8 cellular contexts compared by ENCODE assay signal in genomic region chr7:7569113-7569527, GRCh38.
A peak's percentile ranks its signal among the peaks of the same experiment; 100 is the strongest.
DNase-seq lines count a peak whose midpoint lies in the region; ATAC-seq and TF ChIP-seq lines count a peak whose summit lies in the region.

No MANE protein-coding gene starts in this region.

- H3K4me3 ChIP-seq in DOHH2 (ENCODE audit: low read length) = peak overlapping the region; percentile 84

- H3K9me2 ChIP-seq in DOHH2 (replicated peaks; ENCODE audit: control insufficient read depth, low read length) = no peaks in the 10 kb centered on the region

- H3K36me3 ChIP-seq in DOHH2 (ENCODE audit: control insufficient read depth, low read length) = peaks cover 52% of the 10 kb centered on the region

- ATAC-seq in HG03575 (IDR thresholded peaks at IDR 0.05; ENCODE audit: extremely low read depth, insufficient number of reproducible peaks, low FRiP score, unreplicated experiment) = peak; percentile 52

- intact Hi-C loops in posterior cingulate gyrus (cut with DNase I) = loop anchor here (5.0 to 10.0 kb wide), 2 partner anchors 73 to 384 kb away; partner anchors contain the start of genes C1GALT1 and UMAD1

- DNase-seq in GM20000 (ENCODE audit: low spot score) (peak; percentile 82), caudate nucleus (lab: John Stamatoyannopoulos, UW) (no peak), OCI-M2 (lab: John Stamatoyannopoulos, UW; ENCODE audit: unreplicated experiment) (no peak), posterior cingulate gyrus (no peak), SHP77 (lab: John Stamatoyannopoulos, UW) (no peak)
- no peak for DNase-seq in effector CD8-positive, alpha-beta T cell (lab: John Stamatoyannopoulos, UW)

- peaks cover 6% of the 10 kb centered on the region; the same call in 1 of the 2 replicates for H4K20me1 ChIP-seq in DOHH2 (ENCODE audit: control insufficient read depth, insufficient read depth, low read depth, low read length)

- TF ChIP-seq CTCF in DOHH2 (IDR thresholded peaks at IDR 0.05; ENCODE audit: low read depth, low read length, poor library complexity, severe bottlenecking) (no peak), GM20000 (IDR thresholded peaks at IDR 0.05; ENCODE audit: extremely low read depth, missing control alignments) (no peak)

- H3K27me3 ChIP-seq in DOHH2 (ENCODE audit: control insufficient read depth, low read length) = no peaks in the 10 kb centered on the region

- no peaks in the 10 kb centered on the region for H3K9me3 ChIP-seq in DOHH2 (ENCODE audit: control insufficient read depth, insufficient read depth, low read length)

- H3K27ac ChIP-seq in DOHH2 (ENCODE audit: low read depth, low read length) = peak overlapping the region; percentile 82
- H3K27ac ChIP-seq in caudate nucleus (ENCODE audit: low read depth, low read length) = peak overlapping the region; percentile 9

- peaks cover 41% of the 10 kb centered on the region for H3K4me1 ChIP-seq in DOHH2 (ENCODE audit: control insufficient read depth, low read length)

- H3F3A ChIP-seq in DOHH2 (ENCODE audit: control insufficient read depth, insufficient read depth) = peaks cover 20% of the 10 kb centered on the region

- peak overlapping the region; percentile 86 for H3K4me2 ChIP-seq in DOHH2 (ENCODE audit: low read length)

- peaks cover 67% of the 10 kb centered on the region for H3K79me2 ChIP-seq in DOHH2 (ENCODE audit: control insufficient read depth, low read length)
